ENCODE assay signal across 16 cellular contexts in genomic region chr22:24027389-24027980, GRCh38. TPM values are rescaled to one million over a fixed set of nuclear protein-coding genes. Genes with fewer than 3 reads are reported as not detected.
DNase-seq lines count a peak whose midpoint lies in the region; ATAC-seq and TF ChIP-seq lines count a peak whose summit lies in the region.
"Had no signal": no experiment of that assay in that cellular context is flagged by ENCODE, and none has a peak within 500 bp of the region (broad histone marks: within the 10 kb centered on the region; RNA-seq: fewer than 3 reads in every experiment).

No MANE protein-coding gene starts in this region.

- peaks cover 9% of the 10 kb centered on the region for H3K9me3 Mint-ChIP-seq in activated naive CD4-positive, alpha-beta T cell treated with anti-CD3 and anti-CD28 coated beads, Interleukin-2, amount 50 U/mL, for 24 hours
- peaks cover 0 to 5% of the 10 kb centered on the region in 2 donors for H3K9me3 Mint-ChIP-seq in activated naive CD4-positive, alpha-beta T cell treated with anti-CD3 and anti-CD28 coated beads, Interleukin-2, amount 50 U/mL, for 72 hours

- no peaks in the 10 kb centered on the region for H3K27me3 Mint-ChIP-seq in activated naive CD4-positive, alpha-beta T cell treated with anti-CD3 and anti-CD28 coated beads, Interleukin-2, amount 50 U/mL, for 24 hours
- H3K27me3 Mint-ChIP-seq: CD4-positive, alpha-beta T cell had no signal

- H3K36me3 ChIP-seq in HEK293 (ENCODE audit: control insufficient read depth in 2 of 2, insufficient read depth in 1 of 2, low read length in 2 of 2) (peaks cover 6% of the 10 kb centered on the region in 2 experiments; a peak in 2 of 3 replicates), skeletal muscle tissue (ENCODE audit: control insufficient read depth in 3 of 3, insufficient read depth in 3 of 3, low read length in 3 of 3) (peaks cover 0 to 3% (median 0%) of the 10 kb centered on the region in 3 donors)

- H3K9ac ChIP-seq in skeletal muscle tissue (ENCODE audit: low read depth in 1 of 3, low read length in 3 of 3), result no peak overlapping the region
- H3K9ac ChIP-seq: SK-N-SH had no signal

- DNase-seq in activated naive CD4-positive, alpha-beta T cell treated with anti-CD3 and anti-CD28 coated beads, Interleukin-2, amount 50 U/mL, for 72 hours (ENCODE audit: low spot score in 2 of 2), result no peak
- DNase-seq in left colon (no peak), SHP77 (lab: John Stamatoyannopoulos, UW) (no peak), amygdala (lab: John Stamatoyannopoulos, UW) (no peak)
- DNase-seq: CD4-positive, alpha-beta T cell; NCI-H2081 treated with DMSO at 0.1 percent for 48 hours; NCI-H226; NCI-H526 treated with DMSO at 0.1 percent for 48 hours had no signal

- TF ChIP-seq CTCF in HEK293 (tag by site-specific recombination; IDR thresholded peaks at IDR 0.05), result no peak

- H3K4me3 ChIP-seq in HEK293 (ENCODE audit: low read depth, low read length), result no peak overlapping the region
- peak overlapping the region in 1 of 3 donors; percentile 6 for H3K4me3 ChIP-seq in skeletal muscle tissue (ENCODE audit: low read length in 3 of 3)
- H3K4me3 ChIP-seq: A549 had no signal

- ATAC-seq in activated naive CD4-positive, alpha-beta T cell treated with anti-CD3 and anti-CD28 coated beads, Interleukin-2, amount 50 U/mL, for 72 hours, result no peak
- ATAC-seq in left colon, result peak; percentile 45
- ATAC-seq in HG02798 (IDR thresholded peaks at IDR 0.05; ENCODE audit: poor library complexity, unreplicated experiment), result no peak
- ATAC-seq: A549 had no signal

- CTCF ChIA-PET in HEK293 (lab: Yijun Ruan, JAX), result interaction anchor here (1.3 kb wide), 1 partner anchor 162 kb away, joined by 3 read pairs; no protein-coding TSS in a partner anchor

- peaks cover 84% of the 10 kb centered on the region for H3K4me1 Mint-ChIP-seq in activated naive CD4-positive, alpha-beta T cell treated with anti-CD3 and anti-CD28 coated beads, Interleukin-2, amount 50 U/mL, for 24 hours

- H3K27me3 ChIP-seq in skeletal muscle tissue (ENCODE audit: control insufficient read depth in 3 of 3, insufficient read depth in 3 of 3, low read length in 3 of 3), result no peaks in the 10 kb centered on the region

- H3K36me3 Mint-ChIP-seq in activated naive CD4-positive, alpha-beta T cell treated with anti-CD3 and anti-CD28 coated beads, Interleukin-2, amount 50 U/mL, for 24 hours, result peaks cover 30% of the 10 kb centered on the region
- peaks cover 5 to 27% of the 10 kb centered on the region in 2 donors for H3K36me3 Mint-ChIP-seq in activated naive CD4-positive, alpha-beta T cell treated with anti-CD3 and anti-CD28 coated beads, Interleukin-2, amount 50 U/mL, for 72 hours

- no peak overlapping the region for H3K4me3 Mint-ChIP-seq in activated naive CD4-positive, alpha-beta T cell treated with anti-CD3 and anti-CD28 coated beads, Interleukin-2, amount 50 U/mL, for 24 hours
- H3K4me3 Mint-ChIP-seq: CD4-positive, alpha-beta T cell had no signal

- H3K27ac ChIP-seq in HEK293 (ENCODE audit: extremely low read depth, low read depth, low read length), result no peak overlapping the region
- peak overlapping the region; percentile 11 for H3K27ac ChIP-seq in skeletal muscle tissue (ENCODE audit: low read depth, low read length)
- H3K27ac ChIP-seq: A549 had no signal

- POLR2A ChIA-PET in HEK293 (lab: Yijun Ruan, JAX), result interaction anchor here (1.6 kb wide), 1 partner anchor 17 kb away, joined by 4 read pairs; the partner anchor contains the start of gene CABIN1

- peak overlapping the region; percentile 18 for H3K27ac Mint-ChIP-seq in activated naive CD4-positive, alpha-beta T cell treated with anti-CD3 and anti-CD28 coated beads, Interleukin-2, amount 50 U/mL, for 24 hours
- no peak overlapping the region for H3K27ac Mint-ChIP-seq in activated naive CD4-positive, alpha-beta T cell treated with anti-CD3 and anti-CD28 coated beads, Interleukin-2, amount 50 U/mL, for 72 hours
- H3K27ac Mint-ChIP-seq: CD4-positive, alpha-beta T cell had no signal

- no peaks in the 10 kb centered on the region for H3K9me3 ChIP-seq in HEK293 (ENCODE audit: control insufficient read depth, insufficient read depth, low read depth, low read length)
- no peaks in the 10 kb centered on the region for H3K9me3 ChIP-seq in skeletal muscle tissue (ENCODE audit: control insufficient read depth in 3 of 3, low read length in 3 of 3)
- H3K9me3 ChIP-seq: A549 had no signal

- intact Hi-C loops in left colon (cut with DNase I, micrococcal nuclease), result no loop called here

- H3K4me1 ChIP-seq in HEK293 (ENCODE audit: control insufficient read depth, insufficient read depth, low read length) (peaks cover 21% of the 10 kb centered on the region), skeletal muscle tissue (ENCODE audit: control insufficient read depth in 3 of 3, insufficient read depth in 3 of 3, low read length in 3 of 3) (peaks cover 5 to 15% (median 10%) of the 10 kb centered on the region in 3 donors)
- H3K4me1 ChIP-seq: A549 had no signal

TF ChIP-seq in HEK293, 187 proteins besides CTCF, POLR2A, EP300 and RAD21 (continues in another document):
- TF ChIP-seq BCL11B (tag by site-specific recombination; IDR thresholded peaks at IDR 0.05; ENCODE audit: low read depth) (no peak), SCRT2 (tag by site-specific recombination; IDR thresholded peaks at IDR 0.05) (peak; percentile 77), ZNF561 (tag by site-specific recombination; IDR thresholded peaks at IDR 0.05; ENCODE audit: borderline replicate concordance) (0 out of 2 replicates have a peak, but pooled peaks have one; percentile 40), ZNF114 (tag by site-specific recombination; IDR thresholded peaks at IDR 0.05) (no peak), ZNF580 (tag by site-specific recombination; IDR thresholded peaks at IDR 0.05) (0 out of 2 replicates have a peak, but pooled peaks have one; percentile 13), ZNF514 (tag by site-specific recombination; IDR thresholded peaks at IDR 0.05) (no peak), ZEB2 (tag by site-specific recombination; IDR thresholded peaks at IDR 0.05) (0 out of 2 replicates have a peak, but pooled peaks have one; percentile 20), MZF1 (tag by site-specific recombination; IDR thresholded peaks at IDR 0.05; ENCODE audit: borderline replicate concordance) (peak; percentile 91), ZBTB44 (tag by site-specific recombination; IDR thresholded peaks at IDR 0.05) (0 out of 2 replicates have a peak, but pooled peaks have one; percentile 19), ZNF18 (tag by site-specific recombination; IDR thresholded peaks at IDR 0.05) (peak; percentile 66), FEZF1 (tag by site-specific recombination; IDR thresholded peaks at IDR 0.05) (peak; percentile 57; the same call in 1 of the 2 replicates), BCL6B (tag by site-specific recombination; IDR thresholded peaks at IDR 0.05) (no peak)

RNA-seq across cellular contexts. Expression of gene CABIN1, which starts 16.4 kb away (rescaled TPM):
- 100 to 1,000 TPM in 1 of 2 donors, 10 to 100 TPM in 1; 70.2 to 125 TPM for total RNA-seq in activated naive CD4-positive, alpha-beta T cell treated with anti-CD3 and anti-CD28 coated beads, Interleukin-2, amount 50 U/mL, for 72 hours
- 10 to 100 TPM; 63.0 to 81.6 TPM for total RNA-seq in left colon
- total RNA-seq in skeletal muscle tissue, result 18.3 TPM

RNA-seq across cellular contexts. Expression of gene GSTT4, which starts 22.2 kb away (rescaled TPM):
- total RNA-seq in activated naive CD4-positive, alpha-beta T cell treated with anti-CD3 and anti-CD28 coated beads, Interleukin-2, amount 50 U/mL, for 72 hours, result not detected
- not detected for total RNA-seq in left colon
- total RNA-seq in skeletal muscle tissue, result not detected
- total RNA-seq: CD4-positive, alpha-beta T cell; Daoy; HT-29 had no signal

RNA-seq across cellular contexts. Expression of gene GSTT2, which starts 47.6 kb away (rescaled TPM):
- under 1 TPM in 1 of 2 donors, not detected in 1; 0.75 TPM for total RNA-seq in activated naive CD4-positive, alpha-beta T cell treated with anti-CD3 and anti-CD28 coated beads, Interleukin-2, amount 50 U/mL, for 72 hours
- under 1 TPM in 1 of 2 donors, not detected in 1; 0.89 TPM for total RNA-seq in left colon
- total RNA-seq in skeletal muscle tissue, result not detected
- total RNA-seq: CD4-positive, alpha-beta T cell; Daoy had no signal

RNA-seq across cellular contexts. Expression of gene DDT, which starts 53.2 kb away (rescaled TPM):
- total RNA-seq in activated naive CD4-positive, alpha-beta T cell treated with anti-CD3 and anti-CD28 coated beads, Interleukin-2, amount 50 U/mL, for 72 hours, result 100 to 1,000 TPM; 144 to 145 TPM
- total RNA-seq in left colon (100 to 1,000 TPM; 189 to 247 TPM), skeletal muscle tissue (39.7 TPM)
